ENCODE assay signal across 8 cellular contexts in the genomic region with DNA sequence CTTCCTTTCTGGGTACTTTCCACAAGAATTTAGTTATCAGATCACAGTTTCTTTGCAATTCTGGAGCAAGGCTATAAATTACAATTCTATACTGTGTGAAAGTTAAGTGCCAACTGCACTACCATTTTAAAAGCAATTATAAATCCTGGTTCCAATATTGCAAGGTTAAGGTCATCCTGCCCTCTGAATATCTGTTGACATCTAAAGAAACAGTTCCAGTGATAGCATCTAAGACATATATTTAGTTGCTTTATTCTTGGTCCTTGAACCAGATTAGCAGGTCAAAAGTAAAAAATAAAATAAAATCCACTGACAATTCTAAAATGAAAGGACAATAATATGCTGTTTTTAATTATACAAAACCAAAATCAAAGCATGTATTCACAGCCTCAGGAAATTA.
"Had no signal": no experiment of that assay in that cellular context is flagged by ENCODE, and none has a peak within 500 bp of the region (broad histone marks: within the 10 kb centered on the region; RNA-seq: fewer than 3 reads in every experiment).

No MANE protein-coding gene starts in this region.

- FAIRE-seq: H1, H54 had no signal

- DNase-seq: GM23248, GOT3, H7, H9, HCEC 1CT, HFFc6 had no signal
